In genomic region chr18:37422116-37422515, GRCh38 we compare ENCODE assay signal across 23 cellular contexts.
DNase-seq lines count a peak whose midpoint lies in the region; FAIRE-seq and TF ChIP-seq lines count a peak whose summit lies in the region.
"Had no signal": no experiment of that assay in that cellular context is flagged by ENCODE, and none has a peak within 500 bp of the region (broad histone marks: within the 10 kb centered on the region; RNA-seq: fewer than 3 reads in every experiment).

No MANE protein-coding gene starts in this region.

- 81 to 90% methylated on average over 2 of the region's 2 CpGs for WGBS in endodermal cell (ENCODE audit: insufficient coverage in 1 of 2, insufficient read length in 1 of 2), 2 experiments
- WGBS in ovary, 3 donors: 57 to 71% (median 67%) methylated on average over 2 of the region's 2 CpGs

- no peak for FAIRE-seq in GM19239 (lab: Jason Lieb, UNC)
- FAIRE-seq: TTC549 had no signal

- H3K27ac Mint-ChIP-seq in endodermal cell: peak overlapping the region; percentile 60
- no peak overlapping the region for H3K27ac Mint-ChIP-seq in progenitor cell of endocrine pancreas
- H3K27ac Mint-ChIP-seq: activated naive CD4-positive, alpha-beta T cell treated with anti-CD3 and anti-CD28 coated beads, Interleukin-2, amount 10 ng/mL, durations not matched to agents 7 days and 5 days; naive B cell; T-cell had no signal

- H3K4me3 ChIP-seq in endodermal cell (ENCODE audit: low read length) (no peak overlapping the region), ovary (no peak overlapping the region)
- H3K4me3 ChIP-seq: hepatocyte, lower lobe of right lung had no signal

- H3K27me3 ChIP-seq in endodermal cell (ENCODE audit: control insufficient read depth, insufficient read depth, low read length, poor library complexity, severe bottlenecking) (peaks cover 3% of the 10 kb centered on the region), ovary (no peaks in the 10 kb centered on the region)

- no peak overlapping the region for H3K9ac ChIP-seq in endodermal cell (ENCODE audit: extremely low read depth, low read length, poor library complexity, severe bottlenecking)

- peaks cover 8% of the 10 kb centered on the region for H3K27me3 Mint-ChIP-seq in endodermal cell (ENCODE audit: insufficient read depth)
- peaks cover 14% of the 10 kb centered on the region for H3K27me3 Mint-ChIP-seq in progenitor cell of endocrine pancreas
- H3K27me3 Mint-ChIP-seq: activated naive CD4-positive, alpha-beta T cell treated with anti-CD3 and anti-CD28 coated beads, Interleukin-2, amount 10 ng/mL, durations not matched to agents 7 days and 5 days; central memory CD8-positive, alpha-beta T cell had no signal

- H3K27ac ChIP-seq in endodermal cell (ENCODE audit: low read depth, low read length): peak overlapping the region; percentile 42
- no peak overlapping the region for H3K27ac ChIP-seq in ovary
- H3K27ac ChIP-seq: hepatocyte, lower lobe of right lung had no signal

- H3K4me1 ChIP-seq in endodermal cell (ENCODE audit: control insufficient read depth, insufficient read depth, low read length) (peaks cover 3% of the 10 kb centered on the region), ovary (ENCODE audit: insufficient read depth) (no peaks in the 10 kb centered on the region)
- H3K4me1 ChIP-seq: lower lobe of right lung had no signal

- H3K9me3 ChIP-seq in endodermal cell (ENCODE audit: control insufficient read depth, low read length) (no peaks in the 10 kb centered on the region), ovary (no peaks in the 10 kb centered on the region)
- H3K9me3 ChIP-seq: lower lobe of right lung had no signal

- H3K4me3 Mint-ChIP-seq in endodermal cell (no peak overlapping the region), progenitor cell of endocrine pancreas (ENCODE audit: low read depth) (no peak overlapping the region)
- H3K4me3 Mint-ChIP-seq: activated naive CD4-positive, alpha-beta T cell treated with anti-CD3 and anti-CD28 coated beads, Interleukin-2, amount 10 ng/mL, durations not matched to agents 7 days and 5 days; central memory CD8-positive, alpha-beta T cell; naive B cell; T-cell had no signal

- TF ChIP-seq POLR2A in ovary (IDR thresholded peaks at IDR 0.05): no peak

- H3K4me1 Mint-ChIP-seq in endodermal cell (peaks cover 12% of the 10 kb centered on the region), progenitor cell of endocrine pancreas (ENCODE audit: low read depth) (peaks cover 8% of the 10 kb centered on the region)
- H3K4me1 Mint-ChIP-seq: activated naive CD4-positive, alpha-beta T cell treated with anti-CD3 and anti-CD28 coated beads, Interleukin-2, amount 10 ng/mL, durations not matched to agents 7 days and 5 days; central memory CD8-positive, alpha-beta T cell; naive B cell; T-cell had no signal

- no peaks in the 10 kb centered on the region for H3K36me3 Mint-ChIP-seq in endodermal cell (ENCODE audit: low read depth)
- no peaks in the 10 kb centered on the region for H3K36me3 Mint-ChIP-seq in progenitor cell of endocrine pancreas (ENCODE audit: insufficient read depth)
- H3K36me3 Mint-ChIP-seq: activated naive CD4-positive, alpha-beta T cell treated with anti-CD3 and anti-CD28 coated beads, Interleukin-2, amount 10 ng/mL, durations not matched to agents 7 days and 5 days; naive B cell; T-cell had no signal

- TF ChIP-seq EP300 in ovary (IDR thresholded peaks at IDR 0.05): no peak

- peak; percentile 32 for TF ChIP-seq CTCF in endodermal cell (conservative IDR thresholded peaks at IDR 0.05)
- no peak for TF ChIP-seq CTCF in progenitor cell of endocrine pancreas (IDR thresholded peaks at IDR 0.05; ENCODE audit: unreplicated experiment)
- TF ChIP-seq CTCF in ovary (IDR thresholded peaks at IDR 0.05): no peak

- intact Hi-C loops in ovary (cut with DNase I): loop anchor here in 2 of 4 donors (10.0 kb wide), 2 partner anchors 63 to 77 kb away; no protein-coding TSS in a partner anchor

- DNase-seq in NCI-H2227 (lab: John Stamatoyannopoulos, UW; ENCODE audit: unreplicated experiment) (peak; percentile 58), endodermal cell (no peak), midbrain (lab: John Stamatoyannopoulos, UW) (peak; percentile 34), superior temporal gyrus (ENCODE audit: extremely low spot score) (peak; percentile 60), progenitor cell of endocrine pancreas (ENCODE audit: low spot score, unreplicated experiment) (no peak), ovary (no peak), GM19239 (ENCODE audit: insufficient read length, low spot score) (no peak)
- DNase-seq: activated naive CD4-positive, alpha-beta T cell treated with anti-CD3 and anti-CD28 coated beads, Interleukin-2, amount 10 ng/mL, durations not matched to agents 7 days and 5 days; activated T-cell treated with anti-CD3 and anti-CD28 coated beads, Interleukin-2, amount 50 U/mL, for 48 hours; erythroblast; foreskin fibroblast; GF-D8; HCEC 1CT; lower lobe of right lung; naive B cell; NCI-H1048; NCI-H1930; NCI-H226; NCI-H82; T-cell had no signal

- H3K9me3 Mint-ChIP-seq in endodermal cell: no peaks in the 10 kb centered on the region
- no peaks in the 10 kb centered on the region for H3K9me3 Mint-ChIP-seq in progenitor cell of endocrine pancreas (ENCODE audit: low read depth)
- H3K9me3 Mint-ChIP-seq: activated naive CD4-positive, alpha-beta T cell treated with anti-CD3 and anti-CD28 coated beads, Interleukin-2, amount 10 ng/mL, durations not matched to agents 7 days and 5 days; central memory CD8-positive, alpha-beta T cell; naive B cell; T-cell had no signal

- H3K36me3 ChIP-seq in endodermal cell (ENCODE audit: control insufficient read depth, insufficient read depth, low read length) (no peaks in the 10 kb centered on the region), ovary (no peaks in the 10 kb centered on the region)
- H3K36me3 ChIP-seq: lower lobe of right lung had no signal

Comparison
In these comparisons a context has a peak if more than half of its experiments do, and no peak if none do; other contexts are left out.
1. DNase-seq: peak in NCI-H2227 (single experiment), midbrain (single experiment) and superior temporal gyrus (single experiment); none in endodermal cell (single experiment), progenitor cell of endocrine pancreas (single experiment), ovary (0 of 5) and GM19239 (single experiment).